ENCODE assay signal across 8 cellular contexts in genomic region chrX:48538641-48539344, GRCh38. TPM values are rescaled to one million over a fixed set of nuclear protein-coding genes. Genes with fewer than 3 reads are reported as not detected.
DNase-seq lines count a peak whose midpoint lies in the region; ATAC-seq and TF ChIP-seq lines count a peak whose summit lies in the region.

No MANE protein-coding gene starts in this region.

- H3K9me3 ChIP-seq in DND-41 (ENCODE audit: insufficient read depth, low read length, severe bottlenecking) (no peaks in the 10 kb centered on the region), RWPE2 (ENCODE audit: severe bottlenecking) (no peaks in the 10 kb centered on the region), esophagus (ENCODE audit: control insufficient read depth in 2 of 2, insufficient read depth in 1 of 2, low read depth in 1 of 2, low read length in 1 of 2) (peaks cover 0 to 2% of the 10 kb centered on the region in 2 donors)

- DNase-seq in DND-41 (no peak), RWPE2 (ENCODE audit: low spot score) (no peak), retinal pigment epithelial cell (ENCODE audit: low read depth) (no peak), posterior cingulate gyrus (no peak), NCI-H2081 treated with DMSO at 0.1 percent for 48 hours (lab: John Stamatoyannopoulos, UW) (no peak), kidney tubule cell (ENCODE audit: low spot score) (no peak)
- DNase-seq in stimulated activated naive CD4-positive, alpha-beta T cell (lab: John Stamatoyannopoulos, UW): no peak

- intact Hi-C loops in posterior cingulate gyrus (cut with DNase I): loop anchor here (1.0 kb wide), 1 partner anchor 63 kb away; no protein-coding TSS in a partner anchor

- peaks cover 25% of the 10 kb centered on the region for H3K79me2 ChIP-seq in DND-41 (ENCODE audit: insufficient read depth, low read length)

- no peaks in the 10 kb centered on the region for H3K27me3 ChIP-seq in DND-41 (ENCODE audit: insufficient read depth, low read length, poor library complexity)
- no peaks in the 10 kb centered on the region for H3K27me3 ChIP-seq in RWPE2 (ENCODE audit: insufficient read depth, poor library complexity, severe bottlenecking)
- no peaks in the 10 kb centered on the region for H3K27me3 ChIP-seq in esophagus (ENCODE audit: control insufficient read depth in 1 of 2, insufficient read depth in 2 of 2, low read length in 2 of 2)

- H3K4me1 ChIP-seq in DND-41 (ENCODE audit: insufficient read depth, low read length) (peaks cover 22% of the 10 kb centered on the region), RWPE2 (ENCODE audit: insufficient read depth, poor library complexity, severe bottlenecking) (peaks cover 2% of the 10 kb centered on the region), esophagus (ENCODE audit: control insufficient read depth in 2 of 2, insufficient read depth in 2 of 2, low read length in 1 of 2) (peaks cover 0 to 5% of the 10 kb centered on the region in 2 donors)

- H4K20me1 ChIP-seq in DND-41 (ENCODE audit: insufficient read depth, low read length): no peaks in the 10 kb centered on the region

- 73 to 77% methylated on average over 23 of the region's 23 CpGs for WGBS in esophagus, 2 donors

- no peak for TF ChIP-seq CTCF in DND-41 (IDR thresholded peaks at IDR 0.05; ENCODE audit: borderline replicate concordance, extremely low read depth, low read length, poor library complexity, severe bottlenecking)
- TF ChIP-seq CTCF in RWPE2 (IDR thresholded peaks at IDR 0.05; ENCODE audit: poor library complexity, severe bottlenecking): no peak
- no peak for TF ChIP-seq CTCF in retinal pigment epithelial cell (conservative IDR thresholded peaks at IDR 0.05; ENCODE audit: low read depth, low read length)

- peak overlapping the region; percentile 58; the same call in 1 of the 2 replicates for H3K4me2 ChIP-seq in DND-41 (ENCODE audit: insufficient read depth, low read length)

- H3K27ac ChIP-seq in DND-41 (ENCODE audit: low read length) (peak overlapping the region; percentile 70), RWPE2 (ENCODE audit: poor library complexity, severe bottlenecking) (peak overlapping the region; percentile 58), esophagus (ENCODE audit: low read depth in 2 of 2, low read length in 1 of 2) (peak overlapping the region; percentile 82 to 83)

- ATAC-seq in DND-41 (ENCODE audit: insufficient read depth, low read depth) (no peak), RWPE2 (ENCODE audit: low read depth) (no peak)

- peak overlapping the region; percentile 44 for H3K9ac ChIP-seq in DND-41 (ENCODE audit: low read depth, low read length)

- H2AFZ ChIP-seq in DND-41 (ENCODE audit: low read depth, low read length): peak overlapping the region; percentile 76

- H3K4me3 ChIP-seq in DND-41 (ENCODE audit: low read depth in 1 of 2, low read length in 2 of 2): peak overlapping the region in 1 of 2 experiments; percentile 93; a peak in 2 of 4 replicates
- H3K4me3 ChIP-seq in RWPE2 (ENCODE audit: severe bottlenecking): peak overlapping the region; percentile 80
- no peak overlapping the region for H3K4me3 ChIP-seq in esophagus (ENCODE audit: low read depth in 1 of 2, low read length in 2 of 2)
- H3K4me3 ChIP-seq in retinal pigment epithelial cell (ENCODE audit: low read length): peak overlapping the region; percentile 28

- peaks cover 17% of the 10 kb centered on the region for H3K36me3 ChIP-seq in DND-41 (ENCODE audit: insufficient read depth, low read length)
- 0 out of 2 replicates have a peak, but pooled peaks cover 4% of the 10 kb centered on the region for H3K36me3 ChIP-seq in RWPE2 (ENCODE audit: low read depth)
- no peaks in the 10 kb centered on the region for H3K36me3 ChIP-seq in esophagus (ENCODE audit: control insufficient read depth in 2 of 2, insufficient read depth in 2 of 2, low read length in 1 of 2)

RNA-seq across cellular contexts. Expression of gene TBC1D25, which starts 0.7 kb away (rescaled TPM):
- polyA plus RNA-seq in esophagus: 1 to 10 TPM; 5.1 to 6.9 TPM

RNA-seq across cellular contexts. Expression of gene EBP, which starts 17.2 kb away (rescaled TPM):
- 100 to 1,000 TPM; 151 to 179 TPM for polyA plus RNA-seq in esophagus

RNA-seq across cellular contexts. Expression of gene PORCN, which starts 30.0 kb away (rescaled TPM):
- polyA plus RNA-seq in esophagus: 10 to 100 TPM; 15.6 to 16.8 TPM

RNA-seq across cellular contexts. Expression of gene RBM3, which starts 35.5 kb away (rescaled TPM):
- 100 to 1,000 TPM; 134 to 205 TPM for polyA plus RNA-seq in esophagus

RNA-seq across cellular contexts. Expression of gene WDR13, which starts 58.5 kb away (rescaled TPM):
- 10 to 100 TPM; 90.1 to 96.8 TPM for polyA plus RNA-seq in esophagus

Comparison
In these comparisons a context has a peak if more than half of its experiments do, and no peak if none do; other contexts are left out.
1. H3K4me3 ChIP-seq: peak in RWPE2 (single experiment) and retinal pigment epithelial cell (single experiment); none in esophagus (0 of 2).
2. Peak in every context shown above with its lines, with median percentiles within 50 percentile points of each other: H3K27ac ChIP-seq.